In the genomic region with DNA sequence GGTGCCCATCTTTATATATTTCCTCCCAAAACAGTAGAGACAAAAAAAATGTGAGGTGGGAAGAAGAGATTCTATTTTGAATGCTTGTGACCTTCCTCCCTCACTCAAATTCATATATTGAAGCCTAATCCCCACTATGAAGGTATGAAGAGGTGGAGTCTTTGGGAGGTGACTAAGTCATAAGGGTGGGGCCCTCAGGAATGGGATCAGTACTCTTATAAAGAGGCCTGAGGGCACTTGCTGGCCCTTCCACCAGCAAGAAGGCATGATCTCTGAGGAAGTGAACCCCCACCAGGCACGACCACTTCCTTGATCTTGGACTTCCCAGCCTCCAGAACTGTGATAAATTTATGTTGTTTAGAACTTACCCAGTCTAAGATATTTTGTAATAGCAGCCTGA, we compare ENCODE assay signal across 9 cellular contexts.
"Had no signal": no experiment of that assay in that cellular context is flagged by ENCODE, and none has a peak within 500 bp of the region (broad histone marks: within the 10 kb centered on the region; RNA-seq: fewer than 3 reads in every experiment).

No MANE protein-coding gene starts in this region.

- H3K4me2 ChIP-seq: GM23338 had no signal

- H3K36me3 ChIP-seq: HAP-1 had no signal

- H3K4me1 ChIP-seq: HAP-1 had no signal

- H3K27ac ChIP-seq: GM23248 had no signal

- H2AFZ ChIP-seq: GM23248, GM23338 had no signal

- H3K9me3 ChIP-seq: HAP-1 had no signal

- DNase-seq: GM23248, GOT3, H7, H9, HCEC 1CT, HFFc6 had no signal

- H3K9ac ChIP-seq: GM23248 had no signal

- H3K4me3 ChIP-seq: GM23248, GM23338, HAP-1 had no signal

- ATAC-seq: GM23338, HCT116 had no signal
